In genomic region chr17:40978752-40979151, GRCh38 we compare ENCODE assay signal across 23 cellular contexts. TPM values are rescaled to one million over a fixed set of nuclear protein-coding genes. Genes with fewer than 3 reads are reported as not detected.
"Had no signal": no experiment of that assay in that cellular context is flagged by ENCODE, and none has a peak within 500 bp of the region (broad histone marks: within the 10 kb centered on the region; RNA-seq: fewer than 3 reads in every experiment).

No MANE protein-coding gene starts in this region.

- H3K4me3 Mint-ChIP-seq: activated naive CD8-positive, alpha-beta T cell treated with anti-CD3 and anti-CD28 coated beads, Interleukin-2, amount 10 ng/mL, durations not matched to agents 7 days and 5 days; immature natural killer cell; nephron progenitor cell; stimulated activated naive CD8-positive, alpha-beta T cell treated with anti-CD3 and anti-CD28 coated beads, Interleukin-15, amount 100 ng/mL, for 72 hours; T-cell had no signal

- H3K27me3 ChIP-seq: gastrocnemius medialis, vagina had no signal

- H3K4me3 ChIP-seq: gastrocnemius medialis, heart left ventricle, mucosa of descending colon, sigmoid colon, thoracic aorta, vagina had no signal

- H3K9me3 Mint-ChIP-seq: activated naive CD8-positive, alpha-beta T cell treated with anti-CD3 and anti-CD28 coated beads, Interleukin-2, amount 10 ng/mL, durations not matched to agents 7 days and 5 days; immature natural killer cell; nephron progenitor cell; stimulated activated naive CD8-positive, alpha-beta T cell treated with anti-CD3 and anti-CD28 coated beads, Interleukin-15, amount 100 ng/mL, for 72 hours; T-cell had no signal

- H3K4me1 Mint-ChIP-seq: activated naive CD8-positive, alpha-beta T cell treated with anti-CD3 and anti-CD28 coated beads, Interleukin-2, amount 10 ng/mL, durations not matched to agents 7 days and 5 days; immature natural killer cell; stimulated activated naive CD8-positive, alpha-beta T cell treated with anti-CD3 and anti-CD28 coated beads, Interleukin-15, amount 100 ng/mL, for 72 hours; T-cell had no signal

- H3K27ac ChIP-seq: gastrocnemius medialis, heart left ventricle, sigmoid colon, thoracic aorta, vagina had no signal

- H3K36me3 Mint-ChIP-seq: activated naive CD8-positive, alpha-beta T cell treated with anti-CD3 and anti-CD28 coated beads, Interleukin-2, amount 10 ng/mL, durations not matched to agents 7 days and 5 days; immature natural killer cell; T-cell had no signal

- DNase-seq: activated CD4-positive, alpha-beta T cell treated with anti-CD3 and anti-CD28 coated beads, Interleukin-2, amount 50 U/mL, for 4 hours; activated naive CD4-positive, alpha-beta T cell; activated naive CD8-positive, alpha-beta T cell treated with anti-CD3 and anti-CD28 coated beads, Interleukin-2, amount 10 ng/mL, durations not matched to agents 7 days and 5 days; activated T-cell treated with anti-CD3 and anti-CD28 coated beads for 4 hours; anterior cingulate cortex; gastrocnemius medialis; heart left ventricle; immature natural killer cell; left colon; mucosa of descending colon; nephron progenitor cell; sigmoid colon; stimulated activated CD4-positive, alpha-beta T cell treated with anti-CD3 and anti-CD28 coated beads, Interleukin-1b, Interleukin-23, amount 100 ng/mL, for 48 hours; stimulated activated naive CD8-positive, alpha-beta T cell treated with anti-CD3 and anti-CD28 coated beads, Interleukin-15, amount 100 ng/mL, for 72 hours; T-cell; T1000 had no signal

- H3K36me3 ChIP-seq: gastrocnemius medialis, heart left ventricle, sigmoid colon, thoracic aorta, vagina had no signal

- H3K27ac Mint-ChIP-seq: activated naive CD8-positive, alpha-beta T cell treated with anti-CD3 and anti-CD28 coated beads, Interleukin-2, amount 10 ng/mL, durations not matched to agents 7 days and 5 days; immature natural killer cell; nephron progenitor cell; stimulated activated naive CD8-positive, alpha-beta T cell treated with anti-CD3 and anti-CD28 coated beads, Interleukin-15, amount 100 ng/mL, for 72 hours; T-cell had no signal

- H3K9me3 ChIP-seq: gastrocnemius medialis, heart left ventricle, mucosa of descending colon, sigmoid colon, thoracic aorta, vagina had no signal

- H3K4me1 ChIP-seq: vagina had no signal

- ATAC-seq: activated CD4-positive, CD25-positive, alpha-beta regulatory T cell treated with anti-CD3 and anti-CD28 coated beads, Interleukin-2, amount 50 U/mL, for 24 hours; gastrocnemius medialis; heart left ventricle; left colon; mucosa of descending colon; stimulated activated naive CD8-positive, alpha-beta T cell treated with anti-CD3 and anti-CD28 coated beads, Interleukin-15, amount 100 ng/mL, for 72 hours; T-cell had no signal

RNA-seq across cellular contexts. Expression of gene KRT40, which starts 5.4 kb away (rescaled TPM):
- total RNA-seq: activated naive CD8-positive, alpha-beta T cell treated with anti-CD3 and anti-CD28 coated beads, Interleukin-2, amount 10 ng/mL, durations not matched to agents 7 days and 5 days; cerebellum; dermis microvascular lymphatic vessel endothelial cell; epithelial cell of proximal tubule; gastrocnemius medialis; heart left ventricle; osteocyte; sigmoid colon; T-cell; thoracic aorta; vagina had no signal

RNA-seq across cellular contexts. Expression of gene KRT39, which starts 12.0 kb away (rescaled TPM):
- total RNA-seq: activated naive CD8-positive, alpha-beta T cell treated with anti-CD3 and anti-CD28 coated beads, Interleukin-2, amount 10 ng/mL, durations not matched to agents 7 days and 5 days; cerebellum; dermis microvascular lymphatic vessel endothelial cell; epithelial cell of proximal tubule; gastrocnemius medialis; heart left ventricle; left colon; osteocyte; sigmoid colon; T-cell; thoracic aorta; vagina had no signal

RNA-seq across cellular contexts. Expression of gene KRTAP3-3, which starts 15.2 kb away (rescaled TPM):
- total RNA-seq: activated naive CD8-positive, alpha-beta T cell treated with anti-CD3 and anti-CD28 coated beads, Interleukin-2, amount 10 ng/mL, durations not matched to agents 7 days and 5 days; cerebellum; dermis microvascular lymphatic vessel endothelial cell; epithelial cell of proximal tubule; gastrocnemius medialis; heart left ventricle; left colon; mucosa of descending colon; osteocyte; sigmoid colon; T-cell; thoracic aorta; vagina had no signal

RNA-seq across cellular contexts. Expression of gene KRTAP3-2, which starts 21.0 kb away (rescaled TPM):
- total RNA-seq: activated naive CD8-positive, alpha-beta T cell treated with anti-CD3 and anti-CD28 coated beads, Interleukin-2, amount 10 ng/mL, durations not matched to agents 7 days and 5 days; cerebellum; dermis microvascular lymphatic vessel endothelial cell; epithelial cell of proximal tubule; gastrocnemius medialis; heart left ventricle; left colon; mucosa of descending colon; osteocyte; sigmoid colon; T-cell; thoracic aorta; vagina had no signal

RNA-seq across cellular contexts. Expression of gene KRTAP3-1, which starts 30.2 kb away (rescaled TPM):
- total RNA-seq: activated naive CD8-positive, alpha-beta T cell treated with anti-CD3 and anti-CD28 coated beads, Interleukin-2, amount 10 ng/mL, durations not matched to agents 7 days and 5 days; cerebellum; dermis microvascular lymphatic vessel endothelial cell; epithelial cell of proximal tubule; gastrocnemius medialis; heart left ventricle; left colon; mucosa of descending colon; osteocyte; sigmoid colon; T-cell; thoracic aorta; vagina had no signal
